Comparison of ENCODE assay signal across 1 cellular context in genomic region chr10:35731828-35732227, GRCh38.
A peak's percentile ranks its signal among the peaks of the same experiment; 100 is the strongest.
TF ChIP-seq lines count a peak whose summit lies in the region.

No MANE protein-coding gene starts in this region.

TF ChIP-seq in HepG2, 621 proteins besides CTCF, POLR2A, EP300 and RAD21 (continued from another document):
- no peak for TF ChIP-seq ZNF609 (CRISPR knock-in tag; IDR thresholded peaks at IDR 0.05; ENCODE audit: borderline replicate concordance)
- TF ChIP-seq MAFK (conservative IDR thresholded peaks at IDR 0.05 in 1 of 2, IDR thresholded peaks at IDR 0.05 in 1 of 2; ENCODE audit: low read length in 2 of 2) = peak; percentile 59 to 65
- peak; percentile 69 for TF ChIP-seq MAFF (IDR thresholded peaks at IDR 0.05; ENCODE audit: low read depth, low read length)
- no peak for TF ChIP-seq FOXM1 (CRISPR knock-in tag; IDR thresholded peaks at IDR 0.05)
